In genomic region chr2:86791574-86791973, GRCh38 we compare ENCODE assay signal across 14 cellular contexts. TPM values are rescaled to one million over a fixed set of nuclear protein-coding genes. Genes with fewer than 3 reads are reported as not detected.
DNase-seq lines count a peak whose midpoint lies in the region; ATAC-seq, FAIRE-seq and TF ChIP-seq lines count a peak whose summit lies in the region.
"Had no signal": no experiment of that assay in that cellular context is flagged by ENCODE, and none has a peak within 500 bp of the region (broad histone marks: within the 10 kb centered on the region; RNA-seq: fewer than 3 reads in every experiment).

No MANE protein-coding gene starts in this region.

- intact Hi-C loops in breast epithelium (cut with DNase I; ENCODE audit: low total_unique reads) = no loop called here

- FAIRE-seq in RCC 7860 (lab: Jason Lieb, UNC) = no peak

- peaks cover 24% of the 10 kb centered on the region for H3K4me1 ChIP-seq in CD4-positive, CD25-positive, alpha-beta regulatory T cell (ENCODE audit: control insufficient read depth, insufficient read depth, low read length, poor library complexity, severe bottlenecking)
- H3K4me1 ChIP-seq in breast epithelium = no peaks in the 10 kb centered on the region

- peaks cover 5 to 22% (median 12%) of the 10 kb centered on the region in 7 donors for H3K9me3 Mint-ChIP-seq in CD4-positive, CD25-positive, alpha-beta regulatory T cell
- H3K9me3 Mint-ChIP-seq in activated naive CD8-positive, alpha-beta T cell treated with anti-CD3 and anti-CD28 coated beads, Interleukin-2, amount 50 U/mL, for 24 hours = peaks cover 17% of the 10 kb centered on the region
- H3K9me3 Mint-ChIP-seq in natural killer cell treated with Interleukin-12 subunit alpha and Interleukin-12 subunit beta and Interleukin-15 and Interleukin-18, amount 100 ng/mL, for 72 hours = peaks cover 12% of the 10 kb centered on the region

- DNase-seq in CD4-positive, CD25-positive, alpha-beta regulatory T cell = no peak
- DNase-seq in H7 = peak; percentile 55
- peak; percentile 44 for DNase-seq in activated naive CD8-positive, alpha-beta T cell treated with anti-CD3 and anti-CD28 coated beads, Interleukin-2, amount 50 U/mL, for 24 hours
- no peak for DNase-seq in natural killer cell treated with Interleukin-12 subunit alpha and Interleukin-12 subunit beta and Interleukin-15 and Interleukin-18, amount 100 ng/mL, for 72 hours (ENCODE audit: low spot score)
- DNase-seq in RCC 7860 (ENCODE audit: low spot score) = no peak
- no peak for DNase-seq in D341Med (ENCODE audit: low spot score)
- no peak for DNase-seq in breast epithelium (ENCODE audit: low spot score in 2 of 2)
- DNase-seq in NCI-H2081 (lab: John Stamatoyannopoulos, UW) = no peak
- DNase-seq: DMS 273 treated with DMSO at 0.1 percent for 48 hours, foreskin melanocyte, NCI-H524 had no signal

- no peak for TF ChIP-seq CTCF in breast epithelium (IDR thresholded peaks at IDR 0.05)

- peak overlapping the region in 1 of 3 donors; percentile 66 for H3K27ac Mint-ChIP-seq in CD4-positive, CD25-positive, alpha-beta regulatory T cell
- H3K27ac Mint-ChIP-seq in activated naive CD8-positive, alpha-beta T cell treated with anti-CD3 and anti-CD28 coated beads, Interleukin-2, amount 50 U/mL, for 24 hours = peak overlapping the region; percentile 99
- H3K27ac Mint-ChIP-seq in natural killer cell treated with Interleukin-12 subunit alpha and Interleukin-12 subunit beta and Interleukin-15 and Interleukin-18, amount 100 ng/mL, for 72 hours = peak overlapping the region; percentile 87 to 93

- H3K27me3 Mint-ChIP-seq in CD4-positive, CD25-positive, alpha-beta regulatory T cell = peaks cover 82% of the 10 kb centered on the region
- H3K27me3 Mint-ChIP-seq in activated naive CD8-positive, alpha-beta T cell treated with anti-CD3 and anti-CD28 coated beads, Interleukin-2, amount 50 U/mL, for 24 hours = peaks cover 8% of the 10 kb centered on the region
- H3K27me3 Mint-ChIP-seq in natural killer cell treated with Interleukin-12 subunit alpha and Interleukin-12 subunit beta and Interleukin-15 and Interleukin-18, amount 100 ng/mL, for 72 hours = no peaks in the 10 kb centered on the region

- no peak for ATAC-seq in CD4-positive, CD25-positive, alpha-beta regulatory T cell (ENCODE audit: low read depth in 2 of 2)
- ATAC-seq in activated naive CD8-positive, alpha-beta T cell treated with anti-CD3 and anti-CD28 coated beads, Interleukin-2, amount 50 U/mL, for 24 hours = no peak
- peak in 1 of 2 donors; percentile 40 for ATAC-seq in natural killer cell treated with Interleukin-12 subunit alpha and Interleukin-12 subunit beta and Interleukin-15 and Interleukin-18, amount 100 ng/mL, for 72 hours
- ATAC-seq: sciatic nerve had no signal

- H3K4me3 Mint-ChIP-seq in CD4-positive, CD25-positive, alpha-beta regulatory T cell = peak overlapping the region; percentile 33 to 86 (median 82)
- peak overlapping the region; percentile 93 for H3K4me3 Mint-ChIP-seq in activated naive CD8-positive, alpha-beta T cell treated with anti-CD3 and anti-CD28 coated beads, Interleukin-2, amount 50 U/mL, for 24 hours
- H3K4me3 Mint-ChIP-seq in natural killer cell treated with Interleukin-12 subunit alpha and Interleukin-12 subunit beta and Interleukin-15 and Interleukin-18, amount 100 ng/mL, for 72 hours = peak overlapping the region; percentile 77

- peaks cover 5% of the 10 kb centered on the region for H3K36me3 Mint-ChIP-seq in CD4-positive, CD25-positive, alpha-beta regulatory T cell
- H3K36me3 Mint-ChIP-seq in activated naive CD8-positive, alpha-beta T cell treated with anti-CD3 and anti-CD28 coated beads, Interleukin-2, amount 50 U/mL, for 24 hours (ENCODE audit: low read depth) = peaks cover 45% of the 10 kb centered on the region
- H3K36me3 Mint-ChIP-seq in natural killer cell treated with Interleukin-12 subunit alpha and Interleukin-12 subunit beta and Interleukin-15 and Interleukin-18, amount 100 ng/mL, for 72 hours = peaks cover 25% of the 10 kb centered on the region

- peaks cover 49% of the 10 kb centered on the region for H3K27me3 ChIP-seq in CD4-positive, CD25-positive, alpha-beta regulatory T cell (ENCODE audit: control insufficient read depth, insufficient read depth, low read length)
- H3K27me3 ChIP-seq in H7 (ENCODE audit: control insufficient read depth, insufficient read depth, low read length) (peaks cover 52% of the 10 kb centered on the region), breast epithelium (peaks cover 5 to 53% of the 10 kb centered on the region in 2 donors)

- no peaks in the 10 kb centered on the region for H3K36me3 ChIP-seq in CD4-positive, CD25-positive, alpha-beta regulatory T cell (ENCODE audit: control insufficient read depth, insufficient read depth, low read length)
- H3K36me3 ChIP-seq in H7 (replicated peaks; ENCODE audit: control insufficient read depth, insufficient read depth, low read length) (no peaks in the 10 kb centered on the region), breast epithelium (no peaks in the 10 kb centered on the region)

- H3K9me3 ChIP-seq in CD4-positive, CD25-positive, alpha-beta regulatory T cell (ENCODE audit: control insufficient read depth in 2 of 2, low read length in 2 of 2) = peaks cover 16 to 17% of the 10 kb centered on the region in 2 experiments
- H3K9me3 ChIP-seq in breast epithelium = peaks cover 0 to 12% of the 10 kb centered on the region in 2 donors

- peaks cover 10 to 25% (median 14%) of the 10 kb centered on the region in 4 donors for H3K4me1 Mint-ChIP-seq in CD4-positive, CD25-positive, alpha-beta regulatory T cell
- peaks cover 68% of the 10 kb centered on the region for H3K4me1 Mint-ChIP-seq in activated naive CD8-positive, alpha-beta T cell treated with anti-CD3 and anti-CD28 coated beads, Interleukin-2, amount 50 U/mL, for 24 hours
- H3K4me1 Mint-ChIP-seq in natural killer cell treated with Interleukin-12 subunit alpha and Interleukin-12 subunit beta and Interleukin-15 and Interleukin-18, amount 100 ng/mL, for 72 hours (ENCODE audit: low read depth in 2 of 2) = peaks cover 56 to 62% of the 10 kb centered on the region in 2 donors

- peak overlapping the region; percentile 51 for H3K4me3 ChIP-seq in CD4-positive, CD25-positive, alpha-beta regulatory T cell (ENCODE audit: low read depth, low read length)
- H3K4me3 ChIP-seq in H7 (ENCODE audit: insufficient read depth, low read depth, low read length) (no peak overlapping the region; the same call in 1 of the 2 replicates), breast epithelium (peak overlapping the region in 1 of 3 donors; percentile 63)

- no peak overlapping the region for H3K27ac ChIP-seq in CD4-positive, CD25-positive, alpha-beta regulatory T cell (ENCODE audit: insufficient read depth, low read length, poor library complexity, severe bottlenecking)
- no peak overlapping the region for H3K27ac ChIP-seq in breast epithelium
- H3K27ac ChIP-seq: SK-N-MC had no signal

- TF ChIP-seq POLR2A in breast epithelium (IDR thresholded peaks at IDR 0.05) = no peak

RNA-seq across cellular contexts. Expression of gene CD8A, which starts 0.9 kb away (rescaled TPM):
- not detected for total RNA-seq in CD4-positive, CD25-positive, alpha-beta regulatory T cell
- polyA plus RNA-seq in CD4-positive, CD25-positive, alpha-beta regulatory T cell = 1 to 10 TPM in 1 of 4 donors, under 1 TPM in 3; 0.24 to 1.8 (median 0.57) TPM
- not detected in 2 replicates for total RNA-seq in H7 (2014; rRNA removed; shearing (Covaris generic))
- 10 to 100 TPM; 67.8 to 85.0 TPM for total RNA-seq in natural killer cell treated with Interleukin-12 subunit alpha and Interleukin-12 subunit beta and Interleukin-15 and Interleukin-18, amount 100 ng/mL, for 72 hours
- total RNA-seq in breast epithelium = 1 to 10 TPM in 2 of 3 donors, under 1 TPM in 1; 0.96 to 3.2 (median 2.0) TPM
- total RNA-seq: LHCN-M2 had no signal

Comparison
In these comparisons a context has a peak if more than half of its experiments do, and no peak if none do; other contexts are left out.
1. DNase-seq: peak in H7 (single experiment) and activated naive CD8-positive, alpha-beta T cell treated with anti-CD3 and anti-CD28 coated beads, Interleukin-2, amount 50 U/mL, for 24 hours (single experiment); none in CD4-positive, CD25-positive, alpha-beta regulatory T cell (0 of 3), natural killer cell treated with Interleukin-12 subunit alpha and Interleukin-12 subunit beta and Interleukin-15 and Interleukin-18, amount 100 ng/mL, for 72 hours (single experiment), RCC 7860 (single experiment), D341Med (single experiment), breast epithelium (0 of 2) and NCI-H2081 (0 of 2).
2. RNA of gene CD8A, which starts 0.9 kb away (total RNA-seq): 67.8 to 85.0 TPM in natural killer cell treated with Interleukin-12 subunit alpha and Interleukin-12 subunit beta and Interleukin-15 and Interleukin-18, amount 100 ng/mL, for 72 hours; 0.96 to 3.2 TPM in breast epithelium, not detected in CD4-positive, CD25-positive, alpha-beta regulatory T cell (single experiment) and not detected in H7; every median in the first group is over 10 times any median in the second.
3. Peak in every context shown above with its lines, with median percentiles within 50 percentile points of each other: H3K4me3 Mint-ChIP-seq.